8 cellular contexts compared by ENCODE assay signal in the genomic region with DNA sequence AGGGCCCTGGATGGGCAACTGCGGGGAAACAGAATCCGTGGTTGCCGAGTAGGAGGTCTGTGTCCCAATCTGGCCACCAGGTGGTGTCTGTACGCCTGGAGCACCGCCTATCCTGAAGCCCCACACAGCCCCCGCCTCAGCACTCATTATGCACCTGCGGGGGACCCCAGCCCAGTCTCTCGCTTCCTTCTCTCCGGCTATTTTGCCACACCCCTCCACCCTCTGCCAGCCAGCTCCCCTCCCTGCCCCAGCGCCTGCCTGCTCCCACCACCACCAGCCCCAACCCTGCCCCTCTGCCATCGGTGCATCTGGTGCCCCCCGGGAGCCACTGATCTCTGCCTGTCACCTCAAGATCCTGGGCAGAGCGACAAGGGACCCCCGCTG. TPM values are rescaled to one million over a fixed set of nuclear protein-coding genes. Genes with fewer than 3 reads are reported as not detected.
DNase-seq lines count a peak whose midpoint lies in the region; ATAC-seq, FAIRE-seq and TF ChIP-seq lines count a peak whose summit lies in the region.

No MANE protein-coding gene starts in this region.

- TF ChIP-seq POLR2A in GM12891 (IDR thresholded peaks at IDR 0.05; ENCODE audit: low read depth, low read length) (no peak), gastroesophageal sphincter (IDR thresholded peaks at IDR 0.05) (no peak)

- TF ChIP-seq CTCF in MM.1S (IDR thresholded peaks at IDR 0.05; ENCODE audit: low read length) (peak; percentile 75), RWPE2 (IDR thresholded peaks at IDR 0.05; ENCODE audit: poor library complexity, severe bottlenecking) (peak; percentile 40), gastroesophageal sphincter (IDR thresholded peaks at IDR 0.05) (peak in 3 of 4 experiments; percentile 66 to 81 (median 68))

- H3K9me3 ChIP-seq in MM.1S (replicated peaks; ENCODE audit: insufficient read depth, low read length) (no peaks in the 10 kb centered on the region), RWPE2 (ENCODE audit: severe bottlenecking) (no peaks in the 10 kb centered on the region), gastroesophageal sphincter (no peaks in the 10 kb centered on the region)

- no peak overlapping the region for H3K4me2 ChIP-seq in MM.1S (ENCODE audit: low read depth, low read length)

- H3K9me2 ChIP-seq in MM.1S (replicated peaks; ENCODE audit: insufficient read depth, low read length) = no peaks in the 10 kb centered on the region

- 3% methylated on average over 8 of the region's 14 CpGs; no CpG with 5 or more reads in 1 of the 2 donors for WGBS in gastroesophageal sphincter (ENCODE audit: low coverage in 1 of 2), 2 donors

- H3K4me1 ChIP-seq in MM.1S (ENCODE audit: low read length) (peaks cover 17% of the 10 kb centered on the region), RWPE2 (ENCODE audit: insufficient read depth, poor library complexity, severe bottlenecking) (no peaks in the 10 kb centered on the region), gastroesophageal sphincter (peaks cover 0 to 52% (median 17%) of the 10 kb centered on the region in 3 donors)

- H3K36me3 ChIP-seq in MM.1S (replicated peaks; ENCODE audit: insufficient read depth, low read length) (no peaks in the 10 kb centered on the region), RWPE2 (ENCODE audit: low read depth) (no peaks in the 10 kb centered on the region), gastroesophageal sphincter (peaks cover 0 to 36% of the 10 kb centered on the region in 2 donors)

- peak; percentile 56 for ATAC-seq in RWPE2 (ENCODE audit: low read depth)
- ATAC-seq in gastroesophageal sphincter = peak; percentile 48
- no peak for ATAC-seq in HG02885 (IDR thresholded peaks at IDR 0.05; ENCODE audit: poor library complexity, unreplicated experiment)
- ATAC-seq in GM19397 (IDR thresholded peaks at IDR 0.05; ENCODE audit: unreplicated experiment) = no peak

- no peak overlapping the region for H3K4me3 ChIP-seq in MM.1S (ENCODE audit: low read length)
- no peak overlapping the region for H3K4me3 ChIP-seq in RWPE2 (ENCODE audit: severe bottlenecking)
- H3K4me3 ChIP-seq in gastroesophageal sphincter = no peak overlapping the region

- no peak overlapping the region for H3K27ac ChIP-seq in MM.1S (ENCODE audit: low read length)
- no peak overlapping the region for H3K27ac ChIP-seq in RWPE2 (ENCODE audit: poor library complexity, severe bottlenecking)
- no peak overlapping the region for H3K27ac ChIP-seq in gastroesophageal sphincter

- H3K9ac ChIP-seq in MM.1S (ENCODE audit: low read length) = no peak overlapping the region

- DNase-seq in GM12891 (ENCODE audit: insufficient read length, low spot score) = peak; percentile 69
- peak; percentile 48 for DNase-seq in MM.1S
- DNase-seq in RWPE2 (ENCODE audit: low spot score) = no peak
- peak; percentile 88 for DNase-seq in activated effector memory CD4-positive, alpha-beta T cell treated with anti-CD3 and anti-CD28 coated beads, Interleukin-2, amount 50 U/mL, for 16 hours
- peak; percentile 77 for DNase-seq in retina

- no peak for TF ChIP-seq EP300 in gastroesophageal sphincter (IDR thresholded peaks at IDR 0.05)

- H3K27me3 ChIP-seq in MM.1S (replicated peaks; ENCODE audit: insufficient read depth, low read length) (peaks cover 92% of the 10 kb centered on the region), RWPE2 (ENCODE audit: insufficient read depth, poor library complexity, severe bottlenecking) (peaks cover 47% of the 10 kb centered on the region), gastroesophageal sphincter (peaks cover 51% of the 10 kb centered on the region)

- H4K20me1 ChIP-seq in MM.1S (ENCODE audit: insufficient read depth, low read length) = 0 out of 2 replicates have a peak, but pooled peaks cover 4% of the 10 kb centered on the region

- H3F3A ChIP-seq in MM.1S (ENCODE audit: insufficient read depth, low read length) = peaks cover 10% of the 10 kb centered on the region

- no peaks in the 10 kb centered on the region for H3K79me2 ChIP-seq in MM.1S (ENCODE audit: low read length)

- H2AFZ ChIP-seq in MM.1S (ENCODE audit: low read length) = no peak overlapping the region

- FAIRE-seq in GM12891 (lab: Jason Lieb, UNC) = peak; percentile 85

TF ChIP-seq in GM12891, 5 proteins besides CTCF, POLR2A, EP300 and RAD21:
- no peak for TF ChIP-seq SPI1 (IDR thresholded peaks at IDR 0.05; ENCODE audit: low read depth, low read length)
- no peak for TF ChIP-seq TAF1 (IDR thresholded peaks at IDR 0.05; ENCODE audit: low read depth, low read length)
- TF ChIP-seq PAX5 (IDR thresholded peaks at IDR 0.05; ENCODE audit: insufficient read depth, low read length, severe bottlenecking) = no peak
TF ChIP-seq in GM12891: peak in this region for 0.

RNA-seq across cellular contexts. Expression of gene NXPH4, which starts 2.2 kb away (rescaled TPM):
- polyA plus RNA-seq in GM12891 (2012; ENCODE audit: low read depth, missing spikeins) = 0.24 TPM
- total RNA-seq in gastroesophageal sphincter = 1 to 10 TPM in 1 of 4 donors, not detected in 3; 1.1 TPM

RNA-seq across cellular contexts. Expression of gene SHMT2, which starts 15.1 kb away (rescaled TPM):
- 152 TPM for polyA plus RNA-seq in GM12891 (2012; ENCODE audit: low read depth, missing spikeins)
- 10 to 100 TPM; 20.5 to 42.4 (median 34.4) TPM for total RNA-seq in gastroesophageal sphincter

RNA-seq across cellular contexts. Expression of gene STAC3, which starts 36.6 kb away (rescaled TPM):
- 4.6 TPM for polyA plus RNA-seq in GM12891 (2012; ENCODE audit: low read depth, missing spikeins)
- total RNA-seq in gastroesophageal sphincter = under 1 TPM in 3 of 4 donors, not detected in 1; 0.32 to 0.94 (median 0.35) TPM

Comparison
In these comparisons a context has a peak if more than half of its experiments do, and no peak if none do; other contexts are left out.
1. ATAC-seq: peak in RWPE2 (single experiment) and gastroesophageal sphincter (single experiment); none in HG02885 (single experiment) and GM19397 (single experiment).
2. Peak in every context shown above with its lines, with median percentiles within 50 percentile points of each other: CTCF ChIP-seq.